Comparison of ENCODE assay signal across 1 cellular context in genomic region chr16:30183236-30183960, GRCh38.
TF ChIP-seq lines count a peak whose summit lies in the region.

Gene CORO1A (plus strand): TSS chr16:30183602. CDS start chr16:30185210, 1,608 bp downstream.

TF ChIP-seq in K562, 482 proteins besides CTCF, POLR2A, EP300 and RAD21 (continued from another document):
- peak; percentile 46 for TF ChIP-seq VEZF1 (CRISPR knock-in tag; IDR thresholded peaks at IDR 0.05)
- TF ChIP-seq EGR1 (conservative IDR thresholded peaks at IDR 0.05) = 0 out of 2 replicates have a peak, but pooled peaks have one; percentile 26
- TF ChIP-seq MEIS2 (IDR thresholded peaks at IDR 0.05; ENCODE audit: partially characterized antibody) = peak; percentile 70
- TF ChIP-seq POLR2G (IDR thresholded peaks at IDR 0.05; ENCODE audit: low read depth, low read length) = peak; percentile 57; the same call in 1 of the 2 replicates
- TF ChIP-seq NONO (IDR thresholded peaks at IDR 0.05; ENCODE audit: low read depth in 2 of 2, low read length in 1 of 2) = 0 out of 4 replicates have a peak, but pooled peaks of 1 of the 2 experiments have one; percentile 43
- no peak for TF ChIP-seq ZNF133 (CRISPR knock-in tag; IDR thresholded peaks at IDR 0.05)
- no peak for TF ChIP-seq ZNF212 (CRISPR knock-in tag; IDR thresholded peaks at IDR 0.05)
- peak; percentile 33; the same call in 1 of the 2 replicates for TF ChIP-seq CTBP1 (IDR thresholded peaks at IDR 0.05; ENCODE audit: borderline replicate concordance)
- peak; percentile 22 for TF ChIP-seq TBP (optimal IDR thresholded peaks at IDR 0.05; ENCODE audit: low read depth, low read length)
TF ChIP-seq in K562: peak in this region for 18.
